ENCODE assay signal across 1 cellular context in genomic region chr17:76268991-76269981, GRCh38.
TF ChIP-seq lines count a peak whose summit lies in the region.

No MANE protein-coding gene starts in this region.

TF ChIP-seq in GM12878, 131 proteins besides CTCF, POLR2A, EP300 and RAD21 (continued from another document and continues in another):
- TF ChIP-seq TBL1XR1 (IDR thresholded peaks at IDR 0.05; ENCODE audit: low read depth, low read length) (no peak), DPF2 (IDR thresholded peaks at IDR 0.05) (peak; percentile 58; the same call in 1 of the 2 replicates), MLLT1 (IDR thresholded peaks at IDR 0.05) (peak; percentile 15; the same call in 1 of the 2 replicates), NFIC (IDR thresholded peaks at IDR 0.05; ENCODE audit: low read depth, low read length) (no peak), PRDM15 (CRISPR knock-in tag; IDR thresholded peaks at IDR 0.05) (no peak; the same call in 1 of the 2 replicates), SMAD1 (IDR thresholded peaks at IDR 0.05; ENCODE audit: low read depth, partially characterized antibody) (no peak), IKZF2 (IDR thresholded peaks at IDR 0.05) (no peak; a peak in 1 of 4 replicates), CBX5 (IDR thresholded peaks at IDR 0.05; ENCODE audit: low read depth) (no peak), ZNF274 (IDR thresholded peaks at IDR 0.05; ENCODE audit: insufficient read depth, insufficient read length) (no peak), PML (IDR thresholded peaks at IDR 0.05; ENCODE audit: low read length) (no peak), PAX5 (IDR thresholded peaks at IDR 0.05; ENCODE audit: borderline replicate concordance, low read depth, low read length) (no peak), POLR2AphosphoS5 (IDR thresholded peaks at IDR 0.05; ENCODE audit: low read length) (peak; percentile 78), ZBTB4 (CRISPR knock-in tag; IDR thresholded peaks at IDR 0.05) (no peak; the same call in 1 of the 2 replicates), CBX3 (IDR thresholded peaks at IDR 0.05; ENCODE audit: borderline replicate concordance, low read depth) (no peak), MEF2A (IDR thresholded peaks at IDR 0.05; ENCODE audit: insufficient read depth, low read depth, low read length) (no peak), PKNOX1 (IDR thresholded peaks at IDR 0.05) (no peak), GATAD2B (conservative IDR thresholded peaks at IDR 0.05; ENCODE audit: low read depth) (no peak), ESRRA (IDR thresholded peaks at IDR 0.05; ENCODE audit: low read length) (no peak), KLF5 (IDR thresholded peaks at IDR 0.05; ENCODE audit: partially characterized antibody) (no peak), NR2C2 (IDR thresholded peaks at IDR 0.05; ENCODE audit: borderline replicate concordance, control insufficient read depth, insufficient read length, low read depth) (no peak), CUX1 (IDR thresholded peaks at IDR 0.05; ENCODE audit: insufficient replicate concordance, low read depth, low read length) (no peak), TCF3 (IDR thresholded peaks at IDR 0.05; ENCODE audit: borderline replicate concordance, insufficient read depth, low read depth, low read length) (no peak), EGR1 (IDR thresholded peaks at IDR 0.05; ENCODE audit: borderline replicate concordance in 1 of 2, low read depth in 2 of 2, low read length in 2 of 2) (no peak), BCL3 (IDR thresholded peaks at IDR 0.05; ENCODE audit: borderline replicate concordance, insufficient read depth, low read depth, low read length, poor library complexity, severe bottlenecking) (no peak), EED (IDR thresholded peaks at IDR 0.05; ENCODE audit: low read depth) (no peak), SRF (IDR thresholded peaks at IDR 0.05; ENCODE audit: low read depth in 2 of 2, low read length in 2 of 2) (no peak), ZNF207 (IDR thresholded peaks at IDR 0.05; ENCODE audit: borderline replicate concordance) (no peak), SP1 (IDR thresholded peaks at IDR 0.05; ENCODE audit: low read depth, low read length) (no peak), CHD2 (IDR thresholded peaks at IDR 0.05; ENCODE audit: borderline replicate concordance, low read depth, low read length) (no peak), BHLHE40 (IDR thresholded peaks at IDR 0.05; ENCODE audit: borderline replicate concordance in 1 of 2, low read depth in 2 of 2, low read length in 1 of 2) (0 out of 4 replicates have a peak, but pooled peaks of 1 of the 2 experiments have one; percentile 20), ZNF622 (IDR thresholded peaks at IDR 0.05) (no peak), ZBTB33 (IDR thresholded peaks at IDR 0.05) (no peak), YBX1 (IDR thresholded peaks at IDR 0.05) (no peak), HSF1 (IDR thresholded peaks at IDR 0.05; ENCODE audit: low read depth, low read length) (no peak), USF1 (IDR thresholded peaks at IDR 0.05; ENCODE audit: borderline replicate concordance, extremely low read length, insufficient read depth, low read depth, low read length) (no peak), KDM1A (IDR thresholded peaks at IDR 0.05; ENCODE audit: borderline replicate concordance) (no peak), STAT1 (conservative IDR thresholded peaks at IDR 0.05) (no peak), SUZ12 (IDR thresholded peaks at IDR 0.05; ENCODE audit: unreplicated experiment) (no peak), ATF7 (IDR thresholded peaks at IDR 0.05; ENCODE audit: low read depth) (no peak), ETV6 (conservative IDR thresholded peaks at IDR 0.05 in 1 of 2, IDR thresholded peaks at IDR 0.05 in 1 of 2; ENCODE audit: borderline replicate concordance in 1 of 2, low read depth in 1 of 2) (no peak), NBN (IDR thresholded peaks at IDR 0.05) (0 out of 2 replicates have a peak, but pooled peaks have one; percentile 15)
